In genomic region chr10:73586583-73586984, GRCh38 we compare ENCODE assay signal across 10 cellular contexts. TPM values are rescaled to one million over a fixed set of nuclear protein-coding genes. Genes with fewer than 3 reads are reported as not detected.
A peak's percentile ranks its signal among the peaks of the same experiment; 100 is the strongest.
DNase-seq lines count a peak whose midpoint lies in the region; ATAC-seq and TF ChIP-seq lines count a peak whose summit lies in the region.
"Had no signal": no experiment of that assay in that cellular context is flagged by ENCODE, and none has a peak within 500 bp of the region (broad histone marks: within the 10 kb centered on the region; RNA-seq: fewer than 3 reads in every experiment).

No MANE protein-coding gene starts in this region.

- H3K27me3 ChIP-seq in IMR-90 (ENCODE audit: control insufficient read depth, insufficient read depth, low read length) (no peaks in the 10 kb centered on the region), brain microvascular endothelial cell (replicated peaks) (no peaks in the 10 kb centered on the region)

- no peak overlapping the region for H3K23ac ChIP-seq in IMR-90 (ENCODE audit: low read depth, low read length)

- no peak overlapping the region for H2BK20ac ChIP-seq in IMR-90 (ENCODE audit: low read depth, low read length)

- no peaks in the 10 kb centered on the region for H4K20me1 ChIP-seq in IMR-90 (ENCODE audit: insufficient read depth, low read length)

- H3K4ac ChIP-seq in IMR-90 (ENCODE audit: low read depth, low read length): no peak overlapping the region

- DNase-seq in IMR-90 (peak; percentile 84), brain microvascular endothelial cell (peak; percentile 73), left colon (no peak), NCI-H748 (lab: John Stamatoyannopoulos, UW; ENCODE audit: unreplicated experiment) (no peak)
- no peak for DNase-seq in stimulated activated naive CD4-positive, alpha-beta T cell (lab: John Stamatoyannopoulos, UW)
- DNase-seq: naive B cell, NCI-H1105 treated with DMSO at 0.1 percent for 48 hours had no signal

- no peak overlapping the region for H4K5ac ChIP-seq in IMR-90 (ENCODE audit: low read depth, low read length)

- TF ChIP-seq CTCF in IMR-90 (conservative IDR thresholded peaks at IDR 0.05; ENCODE audit: low read depth, low read length): no peak
- no peak for TF ChIP-seq CTCF in brain microvascular endothelial cell (IDR thresholded peaks at IDR 0.05; ENCODE audit: low read depth, low read length, missing control alignments)

- H2AK5ac ChIP-seq in IMR-90 (ENCODE audit: low read depth, low read length): no peak overlapping the region

- no peak overlapping the region for H3K4me3 ChIP-seq in IMR-90 (ENCODE audit: insufficient read depth, low read depth, low read length)
- H3K4me3 ChIP-seq in brain microvascular endothelial cell (ENCODE audit: low read depth, low read length): no peak overlapping the region

- TF ChIP-seq RAD21 in IMR-90 (IDR thresholded peaks at IDR 0.05; ENCODE audit: low read length): no peak

- WGBS in IMR-90 (ENCODE audit: extremely low coverage in 2 of 2, insufficient read length in 1 of 2), 2 experiments: no CpG with 5 or more reads among the region's 1 CpG

- POLR2A ChIA-PET in IMR-90 (lab: Charles Lee; ENCODE audit: unreplicated experiment): no interaction called here

- H3K27ac ChIP-seq in IMR-90 (ENCODE audit: insufficient read depth, low read length): no peak overlapping the region
- peak overlapping the region; percentile 61 for H3K27ac ChIP-seq in brain microvascular endothelial cell
- peak overlapping the region; percentile 98 for H3K27ac ChIP-seq in temporal lobe (ENCODE audit: low read depth, low read length)

- H4K91ac ChIP-seq in IMR-90 (ENCODE audit: insufficient read depth, low read depth, low read length): no peak overlapping the region

- no peak overlapping the region for H2BK120ac ChIP-seq in IMR-90 (ENCODE audit: low read depth, low read length)

- TF ChIP-seq POLR2A in IMR-90 (IDR thresholded peaks at IDR 0.05; ENCODE audit: low read depth, low read length): no peak

- peaks cover 3% of the 10 kb centered on the region for H3K9me3 ChIP-seq in IMR-90 (ENCODE audit: control insufficient read depth, insufficient read depth, low read length)

- CTCF ChIA-PET in IMR-90 (lab: Yijun Ruan, JAX): no interaction called here

- H3K56ac ChIP-seq in IMR-90 (ENCODE audit: extremely low read depth, insufficient read depth, low read length): no peak overlapping the region

- no peaks in the 10 kb centered on the region; the same call in 1 of the 2 replicates for H3K9me1 ChIP-seq in IMR-90 (ENCODE audit: insufficient read depth, low read length)

- H3K14ac ChIP-seq in IMR-90 (replicated peaks; ENCODE audit: low read depth, low read length): no peak overlapping the region

- peak overlapping the region; percentile 31; the same call in 1 of the 2 replicates for H3K4me2 ChIP-seq in IMR-90 (ENCODE audit: low read depth, low read length)

- no peak overlapping the region for H2BK15ac ChIP-seq in IMR-90 (ENCODE audit: low read depth, low read length)

- H2BK5ac ChIP-seq in IMR-90 (ENCODE audit: low read depth, low read length, poor library complexity, severe bottlenecking): no peak overlapping the region

- H4K8ac ChIP-seq in IMR-90 (ENCODE audit: low read depth in 2 of 2, low read length in 2 of 2): no peak overlapping the region

- intact Hi-C loops in IMR-90 (cut with micrococcal nuclease): no loop called here
- intact Hi-C loops in left colon (cut with DNase I, micrococcal nuclease): no loop called here

- dilution Hi-C loops in IMR-90 (cut with HindIII; ENCODE audit: low sequenced_read_pairs, unreplicated experiment): no loop called here

- no peak overlapping the region for H2AK9ac ChIP-seq in IMR-90 (replicated peaks; ENCODE audit: low read depth, low read length, poor library complexity)

- in situ Hi-C loops in IMR-90 (cut with MboI; ENCODE audit: low sequenced_read_pairs) (no loop called here), brain microvascular endothelial cell (cut with HindIII; ENCODE audit: low pct_ligation_motif_present, low sequenced_read_pairs) (no loop called here)

- no peak overlapping the region for H3K18ac ChIP-seq in IMR-90 (ENCODE audit: low read depth, low read length)

- no peak overlapping the region for H2AFZ ChIP-seq in IMR-90 (replicated peaks; ENCODE audit: low read length, poor library complexity)

- no peaks in the 10 kb centered on the region for H3K36me3 ChIP-seq in IMR-90 (ENCODE audit: control insufficient read depth, insufficient read depth, low read length)
- no peaks in the 10 kb centered on the region for H3K36me3 ChIP-seq in brain microvascular endothelial cell (replicated peaks)

- no TSS peak for BruUV-seq in IMR-90 (replicated peaks; lab: Mats Ljungman, UMichigan)

- peaks cover 0 to 6% of the 10 kb centered on the region in 2 experiments; a peak in 1 of 4 replicates for H3K79me1 ChIP-seq in IMR-90 (ENCODE audit: low read depth in 1 of 2, low read length in 2 of 2)

- ATAC-seq in IMR-90 (ENCODE audit: low read depth) (peak; percentile 79), left colon (peak; percentile 79), GM19467 (IDR thresholded peaks at IDR 0.05; ENCODE audit: unreplicated experiment) (no peak)
- no peak for ATAC-seq in activated CD4-positive, CD25-positive, alpha-beta regulatory T cell treated with anti-CD3 and anti-CD28 coated beads, Interleukin-2, amount 50 U/mL, for 24 hours

- no peak overlapping the region for H3K9ac ChIP-seq in IMR-90 (ENCODE audit: low read depth, low read length)

- peaks cover 9% of the 10 kb centered on the region for H3K4me1 ChIP-seq in IMR-90 (ENCODE audit: control insufficient read depth, insufficient read depth, low read length)

TF ChIP-seq in IMR-90, 13 proteins besides CTCF, POLR2A, EP300 and RAD21:
- TF ChIP-seq MAFK (IDR thresholded peaks at IDR 0.05; ENCODE audit: low read depth, low read length): no peak
- peak; percentile 87 for TF ChIP-seq CEBPB (IDR thresholded peaks at IDR 0.05; ENCODE audit: low read depth, low read length)
- no peak for TF ChIP-seq FOS (IDR thresholded peaks at IDR 0.05; ENCODE audit: low read depth, low read length)
- no peak for TF ChIP-seq USF2 (IDR thresholded peaks at IDR 0.05; ENCODE audit: low read depth, low read length)
- no peak for TF ChIP-seq CHD1 (IDR thresholded peaks at IDR 0.05; ENCODE audit: low read depth, low read length)
- no peak for TF ChIP-seq MXI1 (IDR thresholded peaks at IDR 0.05; ENCODE audit: borderline replicate concordance, low read depth, low read length)

RNA-seq across cellular contexts. Expression of gene USP54, which starts 4.6 kb away (rescaled TPM):
- total RNA-seq in IMR-90 (2012; rRNA removed) (7.9 and 8.9 TPM in 2 replicates), left colon (100 to 1,000 TPM; 111 to 121 TPM), temporal lobe (29.3 TPM)
- 4.0 and 4.5 TPM in 2 replicates for polyA plus RNA-seq in IMR-90 (2012; rRNA removed)
- 1.1 and 1.8 TPM in 2 replicates for polyA plus RNA-seq in IMR-90 (2012; cell fraction: cytosol; rRNA removed)
- polyA plus RNA-seq in IMR-90 (2012; cell fraction: nucleus; rRNA removed; ENCODE audit: low replicate concordance): 4.1 and 7.2 TPM in 2 replicates

RNA-seq across cellular contexts. Expression of gene MYOZ1, which starts 54.7 kb away (rescaled TPM):
- total RNA-seq in IMR-90 (2012; rRNA removed) (under 0.01 and 0.18 TPM in 2 replicates), left colon (not detected), temporal lobe (not detected)
- polyA plus RNA-seq in IMR-90 (2012; rRNA removed): 0.27 and 0.29 TPM in 2 replicates
- polyA plus RNA-seq in IMR-90 (2012; cell fraction: cytosol; rRNA removed): 0.15 and 0.24 TPM in 2 replicates
- 0.04 and 0.10 TPM in 2 replicates for polyA plus RNA-seq in IMR-90 (2012; cell fraction: nucleus; rRNA removed; ENCODE audit: low replicate concordance)

Comparison
In these comparisons a context has a peak if more than half of its experiments do, and no peak if none do; other contexts are left out.
1. ATAC-seq: peak in IMR-90 (single experiment) and left colon (single experiment); none in GM19467 (single experiment) and activated CD4-positive, CD25-positive, alpha-beta regulatory T cell treated with anti-CD3 and anti-CD28 coated beads, Interleukin-2, amount 50 U/mL, for 24 hours (0 of 2).
2. DNase-seq: peak in IMR-90 (single experiment) and brain microvascular endothelial cell (single experiment); none in left colon (0 of 2), NCI-H748 (single experiment) and stimulated activated naive CD4-positive, alpha-beta T cell (0 of 6).